Comparison of ENCODE assay signal across 9 cellular contexts in genomic region chr11:109421981-109422590, GRCh38. TPM values are rescaled to one million over a fixed set of nuclear protein-coding genes. Genes with fewer than 3 reads are reported as not detected.
DNase-seq lines count a peak whose midpoint lies in the region; ATAC-seq, FAIRE-seq and TF ChIP-seq lines count a peak whose summit lies in the region.
"Had no signal": no experiment of that assay in that cellular context is flagged by ENCODE, and none has a peak within 500 bp of the region (broad histone marks: within the 10 kb centered on the region; RNA-seq: fewer than 3 reads in every experiment).

TSS of gene C11orf87 (plus strand) at chr11:109422190. CDS start at chr11:109423634, 1,444 bp downstream.

- H3K36me3 ChIP-seq in H1 (ENCODE audit: control insufficient read depth in 2 of 4, insufficient read depth in 4 of 4, low read length in 3 of 4): no peaks in the 10 kb centered on the region

- H3K23ac ChIP-seq in H1 (ENCODE audit: insufficient read length): no peak within 1 kb of the TSS

- H3K18ac ChIP-seq in H1 (ENCODE audit: extremely low read depth, low read length): no peak within 1 kb of the TSS; the same call in 1 of the 2 replicates

- peaks cover 0 to 11% (median 6%) of the 10 kb centered on the region in 4 experiments; a peak in 5 of 7 replicates for H3K4me1 ChIP-seq in H1 (replicated peaks in 1 of 4; ENCODE audit: control insufficient read depth in 3 of 4, insufficient read depth in 4 of 4, low read length in 3 of 4)

- peaks cover 16% of the 10 kb centered on the region for H3K23me2 ChIP-seq in H1 (ENCODE audit: low read depth, low read length)

- DNase-seq in AG04450 (ENCODE audit: low read depth, low spot score) (no peak), NCI-H1105 (lab: John Stamatoyannopoulos, UW) (peak; percentile 33), H1 (ENCODE audit: low read depth in 1 of 2, low spot score in 2 of 2) (peak; percentile 23 to 80), HuH-7.5 (ENCODE audit: low spot score) (no peak)
- no peak for DNase-seq in activated T-cell treated with anti-CD3 and anti-CD28 coated beads, Interleukin-2, amount 50 U/mL, for 72 hours
- DNase-seq: NCI-H2081 had no signal

- H2BK20ac ChIP-seq in H1 (ENCODE audit: low read length): no peak within 1 kb of the TSS

- H3K14ac ChIP-seq in H1 (ENCODE audit: insufficient read length): no peak within 1 kb of the TSS

- TF ChIP-seq RAD21 in H1 (IDR thresholded peaks at IDR 0.05 in 1 of 2, conservative IDR thresholded peaks at IDR 0.05 in 1 of 2; ENCODE audit: low read depth in 2 of 2, low read length in 2 of 2): peak; percentile 24 to 27; a peak in 2 of 4 replicates

- H3K27me3 ChIP-seq in AG04450 (ENCODE audit: control insufficient read depth, insufficient read depth, low read length): peaks cover 29% of the 10 kb centered on the region
- peaks cover 15 to 34% (median 30%) of the 10 kb centered on the region in 4 experiments for H3K27me3 ChIP-seq in H1 (replicated peaks in 1 of 4; ENCODE audit: control insufficient read depth in 3 of 4, extremely low read depth in 1 of 4, insufficient read depth in 3 of 4, low read length in 3 of 4)

- H3K56ac ChIP-seq in H1 (replicated peaks; ENCODE audit: insufficient read length, low read depth, low read length): no peak within 1 kb of the TSS

- H2AFZ ChIP-seq in H1 (ENCODE audit: low read length): peak within 1 kb of the TSS; percentile 42; the same call in 1 of the 2 replicates

- peaks cover 67% of the 10 kb centered on the region for H3K27me3 Mint-ChIP-seq in nephron (ENCODE audit: low read depth)
- peaks cover 34% of the 10 kb centered on the region for H3K27me3 Mint-ChIP-seq in activated T-cell treated with anti-CD3 and anti-CD28 coated beads, Interleukin-2, amount 50 U/mL, for 72 hours (ENCODE audit: low read depth)

- TF ChIP-seq EP300 in H1 (IDR thresholded peaks at IDR 0.05; ENCODE audit: borderline replicate concordance in 1 of 2, low read depth in 2 of 2, low read length in 2 of 2): no peak

- H3K4me1 Mint-ChIP-seq in nephron: peaks cover 23% of the 10 kb centered on the region
- no peaks in the 10 kb centered on the region for H3K4me1 Mint-ChIP-seq in activated T-cell treated with anti-CD3 and anti-CD28 coated beads, Interleukin-2, amount 50 U/mL, for 72 hours (ENCODE audit: low read depth)

- no peak within 1 kb of the TSS for H4K91ac ChIP-seq in H1 (replicated peaks; ENCODE audit: insufficient read length, low read length)

- peaks cover 7% of the 10 kb centered on the region; the same call in 1 of the 2 replicates for H3K9me3 ChIP-seq in AG04450 (ENCODE audit: control insufficient read depth, insufficient read depth, low read length)
- no peaks in the 10 kb centered on the region for H3K9me3 ChIP-seq in H1 (ENCODE audit: insufficient read depth in 2 of 2, low read depth in 1 of 2, low read length in 1 of 2)

- TF ChIP-seq CTCF in AG04450 (IDR thresholded peaks at IDR 0.05; ENCODE audit: low read depth, low read length) (no peak), H1 (IDR thresholded peaks at IDR 0.05; ENCODE audit: control extremely low read depth in 1 of 3, insufficient read depth in 1 of 3, low read depth in 1 of 3, low read length in 3 of 3) (peak in 1 of 3 experiments; percentile 24; a peak in 2 of 4 replicates), nephron (IDR thresholded peaks at IDR 0.05; ENCODE audit: unreplicated experiment in 3 of 3) (no peak)

- no peak within 1 kb of the TSS for H3K4ac ChIP-seq in H1 (replicated peaks; ENCODE audit: insufficient read length, low read depth, low read length)

- 4% methylated on average over 11 of the region's 44 CpGs; no CpG with 5 or more reads in 1 of the 2 experiments for WGBS in H1 (ENCODE audit: extremely low coverage in 1 of 2, insufficient coverage in 1 of 2, insufficient read length in 1 of 2, insufficient replicate concordance in 2 of 2, low coverage in 1 of 2, low lambda C conversion rate in 2 of 2, missing lambda C conversion rate in 1 of 2), 2 experiments

- H3K27ac ChIP-seq in AG04450 (ENCODE audit: low read depth, low read length) (no peak within 1 kb of the TSS), H1 (ENCODE audit: low read depth, low read length) (no peak within 1 kb of the TSS)

- H3K27ac Mint-ChIP-seq in nephron: no peak within 1 kb of the TSS
- H3K27ac Mint-ChIP-seq in activated T-cell treated with anti-CD3 and anti-CD28 coated beads, Interleukin-2, amount 50 U/mL, for 72 hours: no peak within 1 kb of the TSS

- peaks cover 2% of the 10 kb centered on the region for H3K9me3 Mint-ChIP-seq in nephron
- H3K9me3 Mint-ChIP-seq in activated T-cell treated with anti-CD3 and anti-CD28 coated beads, Interleukin-2, amount 50 U/mL, for 72 hours: no peaks in the 10 kb centered on the region

- POLR2A ChIA-PET in AG04450 (lab: Yijun Ruan, JAX) (interaction anchor here (0.7 kb wide), 1 partner anchor 518 kb away, joined by 8 read pairs; no protein-coding TSS in a partner anchor), H1 (lab: Charles Lee; ENCODE audit: partially characterized antibody) (no interaction called here)

- ATAC-seq in GM21786 (IDR thresholded peaks at IDR 0.05; ENCODE audit: unreplicated experiment) (no peak), HG03039 (IDR thresholded peaks at IDR 0.05; ENCODE audit: unreplicated experiment) (no peak)
- no peak for ATAC-seq in activated T-cell treated with anti-CD3 and anti-CD28 coated beads, Interleukin-2, amount 50 U/mL, for 72 hours (replicated peaks in 1 of 2)

- no peaks in the 10 kb centered on the region for H3K79me2 ChIP-seq in H1 (ENCODE audit: control insufficient read depth in 1 of 2, insufficient read depth in 2 of 2, low read length in 2 of 2)

- no peak for FAIRE-seq in H1 (lab: Jason Lieb, UNC)

- no peak within 1 kb of the TSS for H2AK5ac ChIP-seq in H1 (ENCODE audit: low read depth, low read length)

- peaks cover 0 to 4% of the 10 kb centered on the region in 2 experiments for H4K20me1 ChIP-seq in H1 (replicated peaks in 1 of 2; ENCODE audit: control insufficient read depth in 1 of 2, insufficient read depth in 2 of 2, low read length in 2 of 2)

- H3K79me1 ChIP-seq in H1 (ENCODE audit: low read depth, low read length): no peaks in the 10 kb centered on the region

- CTCF ChIA-PET in AG04450 (lab: Charles Lee): interaction anchor here (0.7 kb wide), 1 partner anchor 422 kb away, joined by 4 read pairs; no protein-coding TSS in a partner anchor
- CTCF ChIA-PET in H1 (lab: Charles Lee; ENCODE audit: partially characterized antibody): interaction anchor here (0.5 to 1.3 kb wide), 3 partner anchors 103 to 1936 kb away, joined by 3 read pairs; no protein-coding TSS in a partner anchor

- no peak within 1 kb of the TSS for H3K9ac ChIP-seq in H1 (replicated peaks in 1 of 4; ENCODE audit: extremely low read depth in 1 of 4, low read depth in 3 of 4, low read length in 3 of 4)

- no peak for TF ChIP-seq POLR2A in H1 (IDR thresholded peaks at IDR 0.05; ENCODE audit: control extremely low read depth in 1 of 2, low read depth in 2 of 2, low read length in 2 of 2)

- H3K4me3 ChIP-seq in AG04450 (ENCODE audit: low read depth, low read length) (peak within 1 kb of the TSS; percentile 50), H1 (ENCODE audit: extremely low read depth in 1 of 4, insufficient read depth in 2 of 4, low read depth in 3 of 4, low read length in 4 of 4) (peak within 1 kb of the TSS; percentile 41 to 69 (median 56))

- H2BK120ac ChIP-seq in H1 (replicated peaks; ENCODE audit: low read depth, low read length): no peak within 1 kb of the TSS

- no peaks in the 10 kb centered on the region for H3K36me3 Mint-ChIP-seq in nephron (ENCODE audit: low read depth)
- peaks cover 0 to 4% of the 10 kb centered on the region in 2 donors for H3K36me3 Mint-ChIP-seq in activated T-cell treated with anti-CD3 and anti-CD28 coated beads, Interleukin-2, amount 50 U/mL, for 72 hours (ENCODE audit: insufficient read depth in 2 of 2)

- no peak within 1 kb of the TSS for H4K8ac ChIP-seq in H1 (ENCODE audit: extremely low read depth, insufficient read depth, low read length)

- H2BK5ac ChIP-seq in H1 (ENCODE audit: low read depth, low read length): no peak within 1 kb of the TSS

- no peak within 1 kb of the TSS; the same call in 1 of the 2 replicates for H2BK15ac ChIP-seq in H1 (ENCODE audit: low read length)

- H4K5ac ChIP-seq in H1 (ENCODE audit: insufficient read length, low read depth, low read length): no peak within 1 kb of the TSS

- peak within 1 kb of the TSS; percentile 79 to 87 (median 86) for H3K4me3 Mint-ChIP-seq in nephron
- H3K4me3 Mint-ChIP-seq in activated T-cell treated with anti-CD3 and anti-CD28 coated beads, Interleukin-2, amount 50 U/mL, for 72 hours: no peak within 1 kb of the TSS

- no peak within 1 kb of the TSS for H2BK12ac ChIP-seq in H1 (ENCODE audit: low read depth, low read length)

- H3K4me2 ChIP-seq in H1 (ENCODE audit: insufficient read depth in 1 of 2, low read depth in 2 of 2, low read length in 2 of 2): peak within 1 kb of the TSS; percentile 94 to 98

TF ChIP-seq in H1, 55 proteins besides CTCF, POLR2A, EP300 and RAD21 (continues in another document):
- TF ChIP-seq EZH2 (IDR thresholded peaks at IDR 0.05; ENCODE audit: low read depth, low read length, severe bottlenecking): no peak
- peak; percentile 25; the same call in 1 of the 2 replicates for TF ChIP-seq CREB1 (IDR thresholded peaks at IDR 0.05)
- peak; percentile 28 for TF ChIP-seq KDM4A (IDR thresholded peaks at IDR 0.05; ENCODE audit: low read depth, low read length, severe bottlenecking)
- TF ChIP-seq, protein P1, sequence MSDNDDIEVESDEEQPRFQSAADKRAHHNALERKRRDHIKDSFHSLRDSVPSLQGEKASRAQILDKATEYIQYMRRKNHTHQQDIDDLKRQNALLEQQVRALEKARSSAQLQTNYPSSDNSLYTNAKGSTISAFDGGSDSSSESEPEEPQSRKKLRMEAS (IDR thresholded peaks at IDR 0.05): no peak
- TF ChIP-seq SIRT6 (IDR thresholded peaks at IDR 0.05; ENCODE audit: low read length): no peak

RNA-seq across cellular contexts. Expression of gene C11orf87, which starts in this region (rescaled TPM):
- polyA plus RNA-seq in AG04450 (2011; rRNA removed) (0.14 and 0.19 TPM in 2 replicates), H1 (2011; rRNA removed) (0.22 and 0.32 TPM in 2 replicates)
- 0.04 and 0.05 TPM in 2 replicates for polyA minus RNA-seq in AG04450 (2011; rRNA and poly(A)+ RNA removed)
- total RNA-seq in H1 (2021; fragmentation: NEBNext Ultra II Directional; extraction: Animal tissue kit (Norgen Biotek cat#: 25700)): 0.22 and 0.29 TPM in 2 replicates
- polyA plus RNA-seq in H1 (2011; cell fraction: cytosol; rRNA removed): 0.13 TPM
- polyA plus RNA-seq in H1 (2011; cell fraction: nucleus; rRNA removed): 0.33 TPM
- polyA plus RNA-seq in H1 (2012, experiment 1 of 2): 0.14 to 0.35 TPM (median 0.17 TPM) in 4 replicates
- 0.07 TPM for polyA plus RNA-seq in H1 (2012, experiment 2 of 2)
- 0.45 TPM for polyA plus RNA-seq in H1 (2013, experiment 1 of 2)
- polyA plus RNA-seq in H1 (2013, experiment 2 of 2): 0.44 TPM
- polyA minus RNA-seq in H1 (2011; rRNA and poly(A)+ RNA removed): 0.32 and 0.37 TPM in 2 replicates
- polyA minus RNA-seq in H1 (2011; cell fraction: cytosol; rRNA and poly(A)+ RNA removed): not detected
- polyA minus RNA-seq in H1 (2011; cell fraction: nucleus; rRNA and poly(A)+ RNA removed): 0.60 TPM
- not detected for total RNA-seq in activated T-cell treated with anti-CD3 and anti-CD28 coated beads, Interleukin-2, amount 50 U/mL, for 72 hours

Comparison
In these comparisons a context has a peak if more than half of its experiments do, and no peak if none do; other contexts are left out.
1. Peak in DNase-seq, H3K4me3 ChIP-seq and H3K4me2 ChIP-seq in H1; RNA of the gene not detected or under 1 TPM.
2. H3K4me3 Mint-ChIP-seq: peak in nephron (3 of 3); none in activated T-cell treated with anti-CD3 and anti-CD28 coated beads, Interleukin-2, amount 50 U/mL, for 72 hours (0 of 2).